ENCODE assay signal across 1 cellular context in genomic region chr17:74999523-74999922, GRCh38.
TF ChIP-seq lines count a peak whose summit lies in the region.

No MANE protein-coding gene starts in this region.

TF ChIP-seq in H1, 55 proteins besides CTCF, POLR2A, EP300 and RAD21:
- TF ChIP-seq SIX5 (IDR thresholded peaks at IDR 0.05; ENCODE audit: low read depth, low read length), result no peak
- no peak for TF ChIP-seq PHF8 (conservative IDR thresholded peaks at IDR 0.05; ENCODE audit: low read depth, low read length)
- TF ChIP-seq, protein P1, sequence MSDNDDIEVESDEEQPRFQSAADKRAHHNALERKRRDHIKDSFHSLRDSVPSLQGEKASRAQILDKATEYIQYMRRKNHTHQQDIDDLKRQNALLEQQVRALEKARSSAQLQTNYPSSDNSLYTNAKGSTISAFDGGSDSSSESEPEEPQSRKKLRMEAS (IDR thresholded peaks at IDR 0.05), result no peak
- TF ChIP-seq NRF1 (IDR thresholded peaks at IDR 0.05; ENCODE audit: low read depth, low read length), result no peak
- TF ChIP-seq POLR2AphosphoS5 (IDR thresholded peaks at IDR 0.05; ENCODE audit: low read depth, low read length), result no peak
- no peak for TF ChIP-seq CEBPB (IDR thresholded peaks at IDR 0.05; ENCODE audit: low read depth, low read length)
- TF ChIP-seq ZNF274 (IDR thresholded peaks at IDR 0.05; ENCODE audit: borderline replicate concordance, extremely low read depth, low read length), result no peak
- no peak for TF ChIP-seq CHD2 (IDR thresholded peaks at IDR 0.05; ENCODE audit: low read length)
- no peak for TF ChIP-seq KDM4A (IDR thresholded peaks at IDR 0.05; ENCODE audit: low read depth, low read length, severe bottlenecking)
- no peak for TF ChIP-seq RBBP5 (IDR thresholded peaks at IDR 0.05; ENCODE audit: borderline replicate concordance, low read depth, low read length)
- TF ChIP-seq JUND (IDR thresholded peaks at IDR 0.05; ENCODE audit: low read length), result no peak
- TF ChIP-seq SIRT6 (IDR thresholded peaks at IDR 0.05; ENCODE audit: low read length), result no peak
- TF ChIP-seq JUN (IDR thresholded peaks at IDR 0.05; ENCODE audit: low read depth, low read length), result no peak
- no peak for TF ChIP-seq POU5F1 (IDR thresholded peaks at IDR 0.05; ENCODE audit: low read depth, low read length)
- TF ChIP-seq TBP (IDR thresholded peaks at IDR 0.05; ENCODE audit: low read depth, low read length), result no peak
- TF ChIP-seq GABPA (IDR thresholded peaks at IDR 0.05; ENCODE audit: borderline replicate concordance, insufficient read depth, low read length), result no peak
- TF ChIP-seq KDM1A (IDR thresholded peaks at IDR 0.05; ENCODE audit: borderline replicate concordance, low read length), result no peak
- TF ChIP-seq EGR1 (IDR thresholded peaks at IDR 0.05; ENCODE audit: borderline replicate concordance, low read depth, low read length), result no peak
- no peak for TF ChIP-seq FOSL1 (IDR thresholded peaks at IDR 0.05; ENCODE audit: insufficient read depth, low read depth, low read length)
